Comparison of ENCODE assay signal across 16 cellular contexts in genomic region chr6:25411316-25411961, GRCh38.
DNase-seq lines count a peak whose midpoint lies in the region; ATAC-seq and TF ChIP-seq lines count a peak whose summit lies in the region.
"Had no signal": no experiment of that assay in that cellular context is flagged by ENCODE, and none has a peak within 500 bp of the region (broad histone marks: within the 10 kb centered on the region; RNA-seq: fewer than 3 reads in every experiment).

No MANE protein-coding gene starts in this region.

- DNase-seq in NCI-H69 (lab: John Stamatoyannopoulos, UW) (peak; percentile 78), lower lobe of right lung (no peak), KBM-7 (no peak), Right ventricle myocardium superior (no peak)
- DNase-seq: activated naive CD8-positive, alpha-beta T cell treated with anti-CD3 and anti-CD28 coated beads for 36 hours; natural killer cell; NCI-H2029 treated with DMSO at 0.1 percent for 48 hours; NCI-H524; psoas muscle; small intestine; testis had no signal

- in situ Hi-C loops in KBM-7 (cut with MboI; ENCODE audit: low pct_unique_long_range_greater_than_20kb, low sequenced_read_pairs): no loop called here

- intact Hi-C loops in lower lobe of right lung (cut with DNase I) (no loop called here), Right ventricle myocardium superior (cut with DNase I) (no loop called here)

- no peaks in the 10 kb centered on the region for H3K9me3 ChIP-seq in lower lobe of right lung
- H3K9me3 ChIP-seq: psoas muscle, testis had no signal

- H3K4me1 ChIP-seq in lower lobe of right lung: peaks cover 45% of the 10 kb centered on the region
- H3K4me1 ChIP-seq: psoas muscle had no signal

- TF ChIP-seq CTCF in lower lobe of right lung (IDR thresholded peaks at IDR 0.05): no peak

- H3K4me3 ChIP-seq in lower lobe of right lung: no peak overlapping the region
- H3K4me3 ChIP-seq: lung, psoas muscle, testis had no signal

- peak overlapping the region; percentile 36 for H3K27ac ChIP-seq in lower lobe of right lung
- H3K27ac ChIP-seq: psoas muscle had no signal

- no peaks in the 10 kb centered on the region for H3K36me3 ChIP-seq in lower lobe of right lung

- no peaks in the 10 kb centered on the region for H3K27me3 ChIP-seq in lower lobe of right lung (ENCODE audit: low read depth)
- H3K27me3 ChIP-seq: testis had no signal

- ATAC-seq in GM18517 (IDR thresholded peaks at IDR 0.05; ENCODE audit: unreplicated experiment): peak; percentile 49
- ATAC-seq in GM21515 (IDR thresholded peaks at IDR 0.05; ENCODE audit: unreplicated experiment): peak; percentile 67
- ATAC-seq in lower lobe of right lung: no peak
- ATAC-seq in Right ventricle myocardium superior (ENCODE audit: poor library complexity): no peak
- no peak for ATAC-seq in HG02885 (IDR thresholded peaks at IDR 0.05; ENCODE audit: poor library complexity, unreplicated experiment)
- ATAC-seq: HepG2, natural killer cell, psoas muscle had no signal

Comparison
In these comparisons a context has a peak if more than half of its experiments do, and no peak if none do; other contexts are left out.
1. ATAC-seq: peak in GM18517 (single experiment) and GM21515 (single experiment); none in lower lobe of right lung (0 of 2), Right ventricle myocardium superior (single experiment) and HG02885 (single experiment).